In the genomic region with DNA sequence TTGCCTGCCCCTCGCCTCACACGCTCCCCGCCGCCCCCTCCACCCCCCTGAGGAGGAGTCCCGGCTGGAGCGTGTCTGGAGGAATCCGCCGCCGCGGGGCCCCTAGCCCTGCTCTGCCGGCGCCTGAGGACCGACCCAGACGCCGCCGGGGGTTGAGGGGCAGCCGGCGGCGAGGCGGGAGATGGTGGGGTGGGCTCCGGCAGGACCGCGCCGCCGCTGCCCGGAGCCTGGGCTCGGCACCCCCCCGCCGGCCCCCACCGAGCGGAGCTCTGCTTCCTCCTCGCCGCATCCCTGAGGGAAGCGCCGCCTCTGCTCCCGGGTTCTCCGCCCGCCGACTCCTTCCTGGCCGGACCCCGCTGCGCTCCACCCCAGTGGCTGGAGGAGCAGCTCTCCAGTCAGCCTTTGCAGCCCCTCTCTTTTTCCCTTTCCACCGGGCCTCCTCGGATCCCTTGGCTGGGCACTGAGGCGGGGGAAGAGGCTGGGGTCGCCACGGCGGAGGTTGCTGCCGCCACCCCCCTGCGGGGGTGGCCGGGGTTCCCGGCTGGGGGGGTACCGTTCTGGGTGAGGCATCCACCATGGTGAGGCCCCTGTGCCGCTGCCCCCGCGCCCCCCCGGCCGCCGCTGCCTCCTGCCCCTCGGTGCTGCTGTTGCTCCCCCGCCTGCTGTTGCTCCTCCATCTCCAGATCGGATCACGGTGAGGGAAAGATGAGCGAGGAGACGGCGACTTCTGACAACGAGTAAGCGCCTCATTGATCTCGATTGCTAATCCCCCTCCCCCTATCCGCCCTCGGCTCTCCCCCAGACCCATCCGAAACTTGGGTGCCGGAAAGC, we compare ENCODE assay signal across 8 cellular contexts. TPM values are rescaled to one million over a fixed set of nuclear protein-coding genes. Genes with fewer than 3 reads are reported as not detected.
DNase-seq lines count a peak whose midpoint lies in the region; ATAC-seq and TF ChIP-seq lines count a peak whose summit lies in the region.

A gene (plus strand): TSS at position 356 of the 831 bp plus-strand sequence. CDS start 350 bp downstream, at position 706.

- peak within 1 kb of the TSS; percentile 91 for H3K4me3 ChIP-seq in A673 (ENCODE audit: low read depth, low read length, poor library complexity, severe bottlenecking)
- peak within 1 kb of the TSS; percentile 76 for H3K4me3 ChIP-seq in RWPE2 (ENCODE audit: severe bottlenecking)
- peak within 1 kb of the TSS; percentile 95 for H3K4me3 ChIP-seq in astrocyte of the cerebellum (ENCODE audit: low read depth, low read length)

- TF ChIP-seq CTCF in A673 (conservative IDR thresholded peaks at IDR 0.05; ENCODE audit: low read depth, low read length) (no peak), RWPE2 (IDR thresholded peaks at IDR 0.05; ENCODE audit: poor library complexity, severe bottlenecking) (no peak), astrocyte of the cerebellum (IDR thresholded peaks at IDR 0.05; ENCODE audit: low read depth, low read length, missing control alignments) (no peak)

- no peaks in the 10 kb centered on the region for H3K9me3 ChIP-seq in A673 (ENCODE audit: low read depth, low read length, poor library complexity, severe bottlenecking)
- no peaks in the 10 kb centered on the region for H3K9me3 ChIP-seq in RWPE2 (ENCODE audit: severe bottlenecking)

- in situ Hi-C loops in astrocyte of the cerebellum (cut with HindIII; ENCODE audit: low sequenced_read_pairs), result no loop called here

- H3K36me3 ChIP-seq in A673 (ENCODE audit: insufficient read depth, low read length, poor library complexity, severe bottlenecking), result no peaks in the 10 kb centered on the region
- H3K36me3 ChIP-seq in RWPE2 (ENCODE audit: low read depth), result peaks cover 6% of the 10 kb centered on the region; the same call in 1 of the 2 replicates

- POLR2A ChIA-PET in A673 (lab: Charles Lee; ENCODE audit: low non-redundant PET), result no interaction called here

- no TSS peak for BruUV-seq in A673 (replicated peaks; lab: Mats Ljungman, UMichigan)

- CTCF ChIA-PET in A673 (lab: Charles Lee), result no interaction called here

- ATAC-seq in GM18505 (IDR thresholded peaks at IDR 0.05; ENCODE audit: unreplicated experiment) (peak; percentile 34), HG03066 (IDR thresholded peaks at IDR 0.05; ENCODE audit: low read depth, unreplicated experiment) (peak; percentile 16), RWPE2 (ENCODE audit: low read depth) (peak; percentile 41), GM21381 (IDR thresholded peaks at IDR 0.05; ENCODE audit: unreplicated experiment) (no peak)

- H3K4me1 ChIP-seq in A673 (ENCODE audit: insufficient read depth, low read length, poor library complexity, severe bottlenecking) (peaks cover 34% of the 10 kb centered on the region), RWPE2 (ENCODE audit: insufficient read depth, poor library complexity, severe bottlenecking) (peaks cover 28% of the 10 kb centered on the region)

- peak within 1 kb of the TSS; percentile 98 for H3K27ac ChIP-seq in A673 (ENCODE audit: low read depth, low read length, poor library complexity, severe bottlenecking)
- H3K27ac ChIP-seq in RWPE2 (ENCODE audit: poor library complexity, severe bottlenecking), result peak within 1 kb of the TSS; percentile 93

- no peak for TF ChIP-seq POLR2A in GM18505 (IDR thresholded peaks at IDR 0.05; ENCODE audit: borderline replicate concordance, extremely low read depth, insufficient read depth, insufficient read length)

- intact Hi-C loops in A673 (cut with micrococcal nuclease; ENCODE audit: unreplicated experiment), result loop anchor here (5.0 kb wide), 3 partner anchors 50 to 255 kb away; no protein-coding TSS in a partner anchor

- peak; percentile 81 for DNase-seq in A673 (ENCODE audit: low spot score)
- peak; percentile 78 for DNase-seq in RWPE2 (ENCODE audit: low spot score)
- DNase-seq in astrocyte of the cerebellum (ENCODE audit: low read depth), result no peak
- peak; percentile 44 to 78 for DNase-seq in hippocampal formation (lab: John Stamatoyannopoulos, UW)
- DNase-seq in pulmonary artery endothelial cell (ENCODE audit: low read depth, low spot score), result no peak

- H3K27me3 ChIP-seq in A673 (replicated peaks; ENCODE audit: insufficient read depth, low read depth, low read length, poor library complexity), result peaks cover 6% of the 10 kb centered on the region
- no peaks in the 10 kb centered on the region for H3K27me3 ChIP-seq in RWPE2 (ENCODE audit: insufficient read depth, poor library complexity, severe bottlenecking)

RNA-seq across cellular contexts. Expression of the gene that starts here (rescaled TPM):
- 14.2 and 17.3 TPM in 2 replicates for total RNA-seq in A673 (2021)
- total RNA-seq in pulmonary artery endothelial cell, result 21.4 and 27.8 TPM in 2 replicates

Comparison
In these comparisons a context has a peak if more than half of its experiments do, and no peak if none do; other contexts are left out.
1. DNase-seq: peak in A673 (single experiment), RWPE2 (single experiment) and hippocampal formation (2 of 2); none in astrocyte of the cerebellum (single experiment) and pulmonary artery endothelial cell (single experiment).
2. Peak in every context shown above with its lines, with median percentiles within 50 percentile points of each other: H3K4me3 ChIP-seq.